8 cellular contexts compared by ENCODE assay signal in genomic region chr17:13601317-13601775, GRCh38. TPM values are rescaled to one million over a fixed set of nuclear protein-coding genes. Genes with fewer than 3 reads are reported as not detected.
DNase-seq lines count a peak whose midpoint lies in the region; ATAC-seq lines count a peak whose summit lies in the region.

No MANE protein-coding gene starts in this region.

- WGBS in ectodermal cell, 2 experiments: 0 to 1% methylated on average over 48 of the region's 48 CpGs

- peak; percentile 4 for DNase-seq in stimulated activated CD4-positive, alpha-beta T cell treated with anti-CD3 and anti-CD28 coated beads, Interleukin-4, amount 100 ng/mL, for 1 hour
- no peak for DNase-seq in stimulated activated CD4-positive, alpha-beta T cell treated with anti-CD3 and anti-CD28 coated beads, Interleukin-12 subunit alpha, Interleukin-12 subunit beta, amount 100 ng/mL, for 4 hours
- no peak for DNase-seq in NCI-H2227 treated with DMSO at 0.1 percent for 48 hours (lab: John Stamatoyannopoulos, UW)
- DNase-seq in pons (ENCODE audit: low spot score): no peak

- H3K36me3 ChIP-seq in ectodermal cell (ENCODE audit: control insufficient read depth, insufficient read depth, low read length) (no peaks in the 10 kb centered on the region), mucosa of rectum (ENCODE audit: control insufficient read depth in 2 of 2, insufficient read depth in 2 of 2, low read length in 2 of 2) (no peaks in the 10 kb centered on the region)

- H3K9me3 ChIP-seq in ectodermal cell (ENCODE audit: control insufficient read depth, low read length) (no peaks in the 10 kb centered on the region), mucosa of rectum (ENCODE audit: control insufficient read depth in 2 of 2, low read length in 2 of 2) (no peaks in the 10 kb centered on the region)

- H3K4me3 ChIP-seq in ectodermal cell (ENCODE audit: insufficient read depth, low read depth, low read length): peak overlapping the region; percentile 53
- peak overlapping the region; percentile 16 to 28 for H3K4me3 ChIP-seq in mucosa of rectum (ENCODE audit: low read length in 2 of 2)

- H3K27me3 ChIP-seq in ectodermal cell (ENCODE audit: control insufficient read depth, insufficient read depth, low read length, poor library complexity, severe bottlenecking): peaks cover 30% of the 10 kb centered on the region
- H3K27me3 ChIP-seq in mucosa of rectum (ENCODE audit: control insufficient read depth in 2 of 2, insufficient read depth in 2 of 2, low read length in 2 of 2): peaks cover 7 to 14% of the 10 kb centered on the region in 2 donors

- H3K4me1 ChIP-seq in ectodermal cell (ENCODE audit: control insufficient read depth, insufficient read depth, low read length): no peaks in the 10 kb centered on the region
- H3K4me1 ChIP-seq in mucosa of rectum (ENCODE audit: control insufficient read depth in 2 of 2, insufficient read depth in 2 of 2, low read length in 2 of 2): no peaks in the 10 kb centered on the region

- ATAC-seq in GM19324 (IDR thresholded peaks at IDR 0.05; ENCODE audit: low FRiP score, unreplicated experiment) (no peak), GM21717 (IDR thresholded peaks at IDR 0.05; ENCODE audit: unreplicated experiment) (no peak)

- H3K27ac ChIP-seq in ectodermal cell (ENCODE audit: insufficient read depth, low read depth, low read length, poor library complexity, severe bottlenecking) (no peak overlapping the region), mucosa of rectum (ENCODE audit: low read depth in 2 of 2, low read length in 2 of 2) (peak overlapping the region in 1 of 2 donors; percentile 10)

- H3K9ac ChIP-seq in mucosa of rectum (ENCODE audit: low read depth in 1 of 2, low read length in 2 of 2): peak overlapping the region in 1 of 2 donors; percentile 48

RNA-seq across cellular contexts. Expression of gene HS3ST3A1, which starts 0.4 kb away (rescaled TPM):
- 7.1 TPM for polyA plus RNA-seq in ectodermal cell (2013, experiment 1 of 4)
- polyA plus RNA-seq in ectodermal cell (2013, experiment 2 of 4): 3.5 TPM
- 6.1 TPM for polyA plus RNA-seq in ectodermal cell (2013, experiment 3 of 4)
- polyA plus RNA-seq in ectodermal cell (2013, experiment 4 of 4): 6.0 TPM
